Comparison of ENCODE assay signal across 8 cellular contexts in the genomic region with DNA sequence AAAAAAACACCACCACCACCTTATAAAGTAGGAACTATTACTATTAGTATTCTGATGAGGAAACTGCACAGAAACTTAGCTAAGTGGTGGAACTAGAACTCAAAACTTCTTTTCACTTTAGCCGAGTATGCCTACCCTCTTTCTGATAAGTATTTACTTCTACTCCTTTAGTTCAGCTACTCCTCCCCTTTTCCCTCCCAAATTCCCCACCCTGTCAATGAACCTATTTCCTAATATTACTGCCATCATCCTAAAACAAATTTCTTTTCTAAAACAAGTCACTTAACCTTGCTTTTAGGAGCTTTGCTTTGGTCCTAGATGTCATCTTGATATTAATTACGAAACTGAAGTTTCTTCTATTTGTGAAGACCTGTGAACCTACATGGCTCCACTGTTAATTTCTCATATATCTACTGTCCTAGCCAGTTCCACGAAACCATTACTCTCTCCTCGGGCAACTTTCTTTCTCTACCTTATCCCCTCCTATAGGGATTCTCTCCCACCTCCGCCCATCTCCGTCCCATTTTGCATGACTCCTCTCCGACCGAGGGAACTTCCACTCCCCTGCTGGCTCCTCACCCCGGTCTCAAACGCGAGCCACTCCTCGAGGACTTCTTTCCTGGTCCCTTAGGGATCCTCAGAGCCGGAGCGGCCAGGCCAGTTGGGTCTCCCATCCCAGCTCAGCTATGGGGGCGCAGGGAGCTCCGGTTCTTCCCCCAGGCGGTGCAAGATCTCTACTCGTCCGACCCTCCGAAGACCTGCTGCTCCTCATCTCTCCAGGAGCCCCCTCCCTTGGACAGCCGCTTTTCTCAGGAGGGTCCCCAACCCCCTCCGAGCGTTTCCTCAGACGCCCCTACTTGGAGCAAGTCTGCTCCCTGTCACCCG. TPM values are rescaled to one million over a fixed set of nuclear protein-coding genes. Genes with fewer than 3 reads are reported as not detected.
A peak's percentile ranks its signal among the peaks of the same experiment; 100 is the strongest.
DNase-seq lines count a peak whose midpoint lies in the region; ATAC-seq and TF ChIP-seq lines count a peak whose summit lies in the region.

No MANE protein-coding gene starts in this region.

- peak overlapping the region; percentile 91 for H3K4me3 ChIP-seq in GM12875 (ENCODE audit: low read depth, low read length)
- peak overlapping the region; percentile 84 for H3K4me3 ChIP-seq in SJCRH30
- H3K4me3 ChIP-seq in breast epithelium = peak overlapping the region; percentile 91 to 98 (median 98)

- DNase-seq in SJCRH30 (peak; percentile 50 to 59), breast epithelium (ENCODE audit: low spot score in 2 of 2) (peak in 1 of 2 donors; percentile 56), islet precursor cell (peak; percentile 81), HuH-7 (ENCODE audit: low spot score) (no peak)
- DNase-seq in stimulated activated CD4-positive, alpha-beta T cell treated with anti-CD3 and anti-CD28 coated beads, Interleukin-2, amount 100 ng/mL, for 24 hours = peak; percentile 20 to 27

- TF ChIP-seq POLR2A in breast epithelium (IDR thresholded peaks at IDR 0.05) = no peak

- intact Hi-C loops in breast epithelium (cut with DNase I; ENCODE audit: low total_unique reads) = no loop called here

- H3K9me3 ChIP-seq in SJCRH30 (replicated peaks) (no peaks in the 10 kb centered on the region), breast epithelium (no peaks in the 10 kb centered on the region)

- H3K4me1 ChIP-seq in SJCRH30 (peaks cover 11% of the 10 kb centered on the region), breast epithelium (peaks cover 0 to 14% of the 10 kb centered on the region in 2 donors)

- no peak for ATAC-seq in HG02763 (IDR thresholded peaks at IDR 0.05; ENCODE audit: unreplicated experiment)

- H3K27ac ChIP-seq in 22Rv1 = peak overlapping the region; percentile 55; the same call in 1 of the 2 replicates
- H3K27ac ChIP-seq in SJCRH30 = peak overlapping the region; percentile 22; the same call in 1 of the 2 replicates
- H3K27ac ChIP-seq in breast epithelium = peak overlapping the region; percentile 94 to 97

- TF ChIP-seq CTCF in 22Rv1 (IDR thresholded peaks at IDR 0.05) = no peak
- no peak for TF ChIP-seq CTCF in GM12875 (IDR thresholded peaks at IDR 0.05; ENCODE audit: borderline replicate concordance, insufficient read depth, low read depth, low read length)
- no peak for TF ChIP-seq CTCF in breast epithelium (IDR thresholded peaks at IDR 0.05)

- no peaks in the 10 kb centered on the region for H3K36me3 ChIP-seq in SJCRH30
- no peaks in the 10 kb centered on the region for H3K36me3 ChIP-seq in breast epithelium

- H3K27me3 ChIP-seq in SJCRH30 (no peaks in the 10 kb centered on the region), breast epithelium (no peaks in the 10 kb centered on the region)

RNA-seq across cellular contexts. Expression of a gene that starts 1.1 kb away (rescaled TPM):
- 18.9 and 25.0 TPM in 2 replicates for total RNA-seq in SJCRH30 (2014; rRNA removed; shearing (Covaris generic))
- total RNA-seq in breast epithelium = 10 to 100 TPM; 49.6 to 84.0 (median 61.6) TPM

RNA-seq across cellular contexts. Expression of a gene that starts 33.4 kb away (rescaled TPM):
- total RNA-seq in SJCRH30 (2014; rRNA removed; shearing (Covaris generic)) = 14.7 and 15.1 TPM in 2 replicates
- 10 to 100 TPM; 10.9 to 20.5 (median 18.0) TPM for total RNA-seq in breast epithelium

Comparison
In these comparisons a context has a peak if more than half of its experiments do, and no peak if none do; other contexts are left out.
1. H3K27ac ChIP-seq: peak in every context shown above with its lines; median percentile 96 in breast epithelium; 55 in 22Rv1; 22 in SJCRH30.